Comparison of ENCODE assay signal across 18 cellular contexts in genomic region chr20:58227391-58228102, GRCh38. TPM values are rescaled to one million over a fixed set of nuclear protein-coding genes. Genes with fewer than 3 reads are reported as not detected.
DNase-seq lines count a peak whose midpoint lies in the region; ATAC-seq and TF ChIP-seq lines count a peak whose summit lies in the region.
"Had no signal": no experiment of that assay in that cellular context is flagged by ENCODE, and none has a peak within 500 bp of the region (broad histone marks: within the 10 kb centered on the region; RNA-seq: fewer than 3 reads in every experiment).

No MANE protein-coding gene starts in this region.

- CTCF ChIA-PET in activated CD8-positive, alpha-beta T cell treated with anti-CD3 and anti-CD28 coated beads for 36 hours (lab: Charles Lee): interaction anchor here (0.5 to 1.4 kb wide), 4 partner anchors 10 to 96 kb away, joined by 3 to 6 read pairs (median 4); no protein-coding TSS in a partner anchor
- CTCF ChIA-PET in activated CD8-positive, alpha-beta T cell treated with anti-CD3 and anti-CD28 coated beads, Interleukin-2, amount 10 ng/mL, durations not matched to agents 7 days and 5 days (lab: Charles Lee): no interaction called here

- intact Hi-C loops in activated CD8-positive, alpha-beta T cell treated with anti-CD3 and anti-CD28 coated beads for 36 hours (cut with micrococcal nuclease): no loop called here
- intact Hi-C loops in sigmoid colon (cut with DNase I): no loop called here
- intact Hi-C loops in ovary (cut with DNase I): no loop called here

- peak overlapping the region; percentile 6 for H3K4me3 Mint-ChIP-seq in activated CD8-positive, alpha-beta T cell treated with anti-CD3 and anti-CD28 coated beads for 36 hours
- no peak overlapping the region for H3K4me3 Mint-ChIP-seq in activated CD8-positive, alpha-beta T cell treated with anti-CD3 and anti-CD28 coated beads, Interleukin-2, amount 10 ng/mL, durations not matched to agents 7 days and 5 days
- H3K4me3 Mint-ChIP-seq in T-helper 17 cell: peak overlapping the region; percentile 49

- H3K27ac ChIP-seq in iPS-20b (ENCODE audit: low read length): no peak overlapping the region
- no peak overlapping the region for H3K27ac ChIP-seq in sigmoid colon
- no peak overlapping the region for H3K27ac ChIP-seq in ovary
- H3K27ac ChIP-seq: gastrocnemius medialis, uterus had no signal

- TF ChIP-seq EP300 in sigmoid colon (IDR thresholded peaks at IDR 0.05) (no peak), ovary (IDR thresholded peaks at IDR 0.05) (no peak)

- H3K9ac ChIP-seq in iPS-20b (ENCODE audit: low read depth, low read length): peak overlapping the region; percentile 39; the same call in 1 of the 2 replicates

- H3K27me3 Mint-ChIP-seq in activated CD8-positive, alpha-beta T cell treated with anti-CD3 and anti-CD28 coated beads for 36 hours: peaks cover 43% of the 10 kb centered on the region
- H3K27me3 Mint-ChIP-seq in activated CD8-positive, alpha-beta T cell treated with anti-CD3 and anti-CD28 coated beads, Interleukin-2, amount 10 ng/mL, durations not matched to agents 7 days and 5 days (ENCODE audit: low read depth): peaks cover 47% of the 10 kb centered on the region
- H3K27me3 Mint-ChIP-seq in T-helper 17 cell: peaks cover 77% of the 10 kb centered on the region

- H3K9me3 ChIP-seq in T-helper 17 cell (ENCODE audit: control insufficient read depth, low read length, poor library complexity, severe bottlenecking) (no peaks in the 10 kb centered on the region), iPS-20b (ENCODE audit: insufficient read depth, low read depth, low read length) (no peaks in the 10 kb centered on the region), sigmoid colon (no peaks in the 10 kb centered on the region), ovary (no peaks in the 10 kb centered on the region)
- H3K9me3 ChIP-seq: gastrocnemius medialis, uterus had no signal

- peak overlapping the region; percentile 62; the same call in 1 of the 2 replicates for H3K4me3 ChIP-seq in iPS-20b (ENCODE audit: low read length)
- no peak overlapping the region for H3K4me3 ChIP-seq in sigmoid colon
- no peak overlapping the region for H3K4me3 ChIP-seq in ovary
- H3K4me3 ChIP-seq: gastrocnemius medialis, uterus had no signal

- DNase-seq in activated CD8-positive, alpha-beta T cell treated with anti-CD3 and anti-CD28 coated beads for 36 hours: no peak
- DNase-seq in activated CD8-positive, alpha-beta T cell treated with anti-CD3 and anti-CD28 coated beads, Interleukin-2, amount 10 ng/mL, durations not matched to agents 7 days and 5 days: no peak
- DNase-seq in T-helper 17 cell (no peak), sigmoid colon (peak; percentile 43), ovary (no peak)
- DNase-seq: COR-L47; gastrocnemius medialis; GDM1; kidney; NCI-H1092 treated with DMSO at 0.1 percent for 48 hours; Right ventricle myocardium superior; stimulated activated CD4-positive, alpha-beta T cell treated with anti-CD3 and anti-CD28 coated beads, Interleukin-2, amount 100 ng/mL, for 48 hours; uterus had no signal

- H3K36me3 ChIP-seq in iPS-20b (ENCODE audit: insufficient read depth, low read depth, low read length) (no peaks in the 10 kb centered on the region), sigmoid colon (peaks cover 0 to 5% (median 0%) of the 10 kb centered on the region in 4 donors), ovary (no peaks in the 10 kb centered on the region)
- H3K36me3 ChIP-seq: gastrocnemius medialis, uterus had no signal

- WGBS in sigmoid colon, 2 donors: 91 to 92% methylated on average over 5 of the region's 5 CpGs
- 75 to 93% (median 84%) methylated on average over 5 of the region's 5 CpGs for WGBS in ovary, 3 donors

- no peak for TF ChIP-seq POLR2A in sigmoid colon (IDR thresholded peaks at IDR 0.05)
- no peak for TF ChIP-seq POLR2A in ovary (IDR thresholded peaks at IDR 0.05)

- ATAC-seq in activated CD8-positive, alpha-beta T cell treated with anti-CD3 and anti-CD28 coated beads for 36 hours: no peak
- no peak for ATAC-seq in activated CD8-positive, alpha-beta T cell treated with anti-CD3 and anti-CD28 coated beads, Interleukin-2, amount 10 ng/mL, durations not matched to agents 7 days and 5 days
- ATAC-seq in T-helper 17 cell: no peak
- no peak for ATAC-seq in HG03039 (IDR thresholded peaks at IDR 0.05; ENCODE audit: unreplicated experiment)
- no peak for ATAC-seq in GM19463 (IDR thresholded peaks at IDR 0.05; ENCODE audit: unreplicated experiment)
- ATAC-seq: gastrocnemius medialis had no signal

- H3K4me1 ChIP-seq in iPS-20b (ENCODE audit: insufficient read depth, low read length) (peaks cover 8% of the 10 kb centered on the region; the same call in 1 of the 2 replicates), sigmoid colon (peaks cover 0 to 15% (median 9%) of the 10 kb centered on the region in 4 donors), ovary (ENCODE audit: insufficient read depth) (peaks cover 3% of the 10 kb centered on the region)
- H3K4me1 ChIP-seq: gastrocnemius medialis had no signal

- peaks cover 11% of the 10 kb centered on the region for H3K4me1 Mint-ChIP-seq in activated CD8-positive, alpha-beta T cell treated with anti-CD3 and anti-CD28 coated beads for 36 hours (ENCODE audit: low read depth)
- H3K4me1 Mint-ChIP-seq in activated CD8-positive, alpha-beta T cell treated with anti-CD3 and anti-CD28 coated beads, Interleukin-2, amount 10 ng/mL, durations not matched to agents 7 days and 5 days (ENCODE audit: low read depth): peaks cover 8% of the 10 kb centered on the region
- peaks cover 9% of the 10 kb centered on the region for H3K4me1 Mint-ChIP-seq in T-helper 17 cell

- POLR2A ChIA-PET in activated CD8-positive, alpha-beta T cell treated with anti-CD3 and anti-CD28 coated beads for 36 hours (lab: Charles Lee): no interaction called here
- POLR2A ChIA-PET in activated CD8-positive, alpha-beta T cell treated with anti-CD3 and anti-CD28 coated beads, Interleukin-2, amount 10 ng/mL, durations not matched to agents 7 days and 5 days (lab: Charles Lee): no interaction called here

- H3K27ac Mint-ChIP-seq in activated CD8-positive, alpha-beta T cell treated with anti-CD3 and anti-CD28 coated beads for 36 hours: no peak overlapping the region
- no peak overlapping the region for H3K27ac Mint-ChIP-seq in activated CD8-positive, alpha-beta T cell treated with anti-CD3 and anti-CD28 coated beads, Interleukin-2, amount 10 ng/mL, durations not matched to agents 7 days and 5 days
- peak overlapping the region; percentile 60 for H3K27ac Mint-ChIP-seq in T-helper 17 cell
- H3K27ac Mint-ChIP-seq: activated naive CD4-positive, alpha-beta T cell treated with anti-CD3 and anti-CD28 coated beads, Interleukin-2, amount 50 U/mL, for 72 hours had no signal

- peaks cover 5% of the 10 kb centered on the region for H3K36me3 Mint-ChIP-seq in activated CD8-positive, alpha-beta T cell treated with anti-CD3 and anti-CD28 coated beads for 36 hours (ENCODE audit: low read depth)
- peaks cover 7% of the 10 kb centered on the region for H3K36me3 Mint-ChIP-seq in activated CD8-positive, alpha-beta T cell treated with anti-CD3 and anti-CD28 coated beads, Interleukin-2, amount 10 ng/mL, durations not matched to agents 7 days and 5 days (ENCODE audit: low read depth)
- H3K36me3 Mint-ChIP-seq in T-helper 17 cell (ENCODE audit: low read depth): peaks cover 16% of the 10 kb centered on the region

- H3K27me3 ChIP-seq in iPS-20b (ENCODE audit: insufficient read depth, low read length): peaks cover 54% of the 10 kb centered on the region
- peaks cover 11 to 45% (median 32%) of the 10 kb centered on the region in 3 donors for H3K27me3 ChIP-seq in sigmoid colon
- H3K27me3 ChIP-seq in ovary: peaks cover 3% of the 10 kb centered on the region

- no peak for TF ChIP-seq CTCF in activated CD8-positive, alpha-beta T cell treated with anti-CD3 and anti-CD28 coated beads for 36 hours (IDR thresholded peaks at IDR 0.05)
- TF ChIP-seq CTCF in sigmoid colon (IDR thresholded peaks at IDR 0.05) (no peak), ovary (IDR thresholded peaks at IDR 0.05) (no peak)

- no peaks in the 10 kb centered on the region for H3K9me3 Mint-ChIP-seq in activated CD8-positive, alpha-beta T cell treated with anti-CD3 and anti-CD28 coated beads for 36 hours
- H3K9me3 Mint-ChIP-seq in activated CD8-positive, alpha-beta T cell treated with anti-CD3 and anti-CD28 coated beads, Interleukin-2, amount 10 ng/mL, durations not matched to agents 7 days and 5 days (ENCODE audit: insufficient read depth): no peaks in the 10 kb centered on the region
- H3K9me3 Mint-ChIP-seq: activated naive CD4-positive, alpha-beta T cell treated with anti-CD3 and anti-CD28 coated beads, Interleukin-2, amount 50 U/mL, for 72 hours had no signal

RNA-seq across cellular contexts. Expression of gene ANKRD60, which starts 0.9 kb away (rescaled TPM):
- total RNA-seq in activated CD8-positive, alpha-beta T cell treated with anti-CD3 and anti-CD28 coated beads for 36 hours: not detected
- not detected for total RNA-seq in activated CD8-positive, alpha-beta T cell treated with anti-CD3 and anti-CD28 coated beads, Interleukin-2, amount 10 ng/mL, durations not matched to agents 7 days and 5 days
- total RNA-seq in T-helper 17 cell (not detected), sigmoid colon (under 1 TPM in 1 of 4 donors, not detected in 3; 0.82 TPM), ovary (not detected)
- polyA plus RNA-seq in sigmoid colon (not detected), ovary (not detected)
- total RNA-seq: activated naive CD4-positive, alpha-beta T cell treated with anti-CD3 and anti-CD28 coated beads, Interleukin-2, amount 50 U/mL, for 72 hours; gastrocnemius medialis; kidney; renal cortical epithelial cell; Right ventricle myocardium superior; uterus had no signal
